8 cellular contexts compared by ENCODE assay signal in the genomic region with DNA sequence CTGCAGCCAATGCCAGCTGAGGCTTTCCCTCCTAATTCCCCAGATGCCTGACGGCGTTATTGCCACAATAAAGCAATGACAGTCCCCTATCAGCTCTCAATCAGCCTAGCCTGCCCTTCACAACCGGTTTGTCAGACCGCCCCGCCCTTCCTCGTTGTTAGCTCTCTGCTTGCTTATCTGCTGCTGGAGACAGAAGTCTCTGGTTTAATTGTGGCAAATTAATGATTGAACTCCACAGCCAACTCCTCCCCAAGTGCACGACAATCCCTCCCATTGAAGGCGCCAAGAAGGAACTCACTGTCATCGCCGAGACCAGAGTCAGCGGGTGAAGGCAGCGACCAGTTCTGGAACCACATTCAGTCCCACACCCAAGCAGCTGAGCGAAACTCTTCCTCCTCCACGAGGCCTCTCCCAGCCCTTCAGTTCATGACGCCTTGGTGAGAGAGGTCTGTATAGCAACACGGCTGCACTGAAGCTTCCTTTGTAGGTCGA.
DNase-seq lines count a peak whose midpoint lies in the region; ATAC-seq, FAIRE-seq and TF ChIP-seq lines count a peak whose summit lies in the region.

No MANE protein-coding gene starts in this region.

- no peaks in the 10 kb centered on the region for H3K9me2 ChIP-seq in OCI-LY7 (ENCODE audit: insufficient read depth, low read length)

- intact Hi-C loops in Panc1 (cut with micrococcal nuclease; ENCODE audit: unreplicated experiment) (no loop called here), OCI-LY7 (cut with micrococcal nuclease; ENCODE audit: unreplicated experiment) (no loop called here)

- WGBS in small intestine, 3 donors = 2 to 11% (median 5%) methylated on average over 17 of the region's 17 CpGs

- CTCF ChIA-PET in HEK293 (lab: Yijun Ruan, JAX) = interaction anchor here (0.5 to 1.7 kb wide), 7 partner anchors 27 to 1852 kb away, joined by 3 to 7 read pairs (median 3); no protein-coding TSS in a partner anchor
- CTCF ChIA-PET in Panc1 (lab: Charles Lee) = interaction anchor here (0.6 kb wide), 1 partner anchor 137 kb away, joined by 3 read pairs; no protein-coding TSS in a partner anchor
- CTCF ChIA-PET in OCI-LY7 (lab: Charles Lee; ENCODE audit: unreplicated experiment) = no interaction called here

- H3K4me1 ChIP-seq in HEK293 (ENCODE audit: control insufficient read depth, insufficient read depth, low read length) (peaks cover 6% of the 10 kb centered on the region; the same call in 1 of the 2 replicates), Panc1 (ENCODE audit: control insufficient read depth, insufficient read depth, low read length) (peaks cover 49% of the 10 kb centered on the region), duodenal mucosa (ENCODE audit: control insufficient read depth in 1 of 2, insufficient read depth in 2 of 2, low read length in 2 of 2) (peaks cover 46 to 49% of the 10 kb centered on the region in 2 donors), small intestine (ENCODE audit: control insufficient read depth in 2 of 2, insufficient read depth in 1 of 2, low read depth in 1 of 2, low read length in 1 of 2) (peaks cover 0 to 5% of the 10 kb centered on the region in 2 donors), OCI-LY7 (ENCODE audit: insufficient read depth, low read length, poor library complexity, severe bottlenecking) (no peaks in the 10 kb centered on the region)

- H3K4me3 ChIP-seq in HEK293 (ENCODE audit: low read depth, low read length) (no peak overlapping the region), Panc1 (ENCODE audit: low read depth in 2 of 2, low read length in 2 of 2) (peak overlapping the region; percentile 2 to 42; a peak in 3 of 4 replicates), duodenal mucosa (ENCODE audit: low read depth in 1 of 2, low read length in 2 of 2) (peak overlapping the region; percentile 13 to 50), small intestine (ENCODE audit: low read depth in 1 of 2, low read length in 2 of 2) (no peak overlapping the region), OCI-LY7 (ENCODE audit: low read depth, low read length, poor library complexity, severe bottlenecking) (no peak overlapping the region)

- BruUV-seq in Panc1 (replicated peaks; lab: Mats Ljungman, UMichigan) = no TSS peak
- BruUV-seq in OCI-LY7 (replicated peaks; lab: Mats Ljungman, UMichigan) = no TSS peak

- H3K27ac ChIP-seq in HEK293 (ENCODE audit: extremely low read depth, low read depth, low read length) = no peak overlapping the region
- H3K27ac ChIP-seq in Panc1 (ENCODE audit: low read length) = peak overlapping the region; percentile 65
- H3K27ac ChIP-seq in duodenal mucosa (ENCODE audit: low read depth, low read length) = peak overlapping the region; percentile 65
- peak overlapping the region; percentile 63 to 88 for H3K27ac ChIP-seq in small intestine (ENCODE audit: low read depth in 1 of 2, low read length in 1 of 2)
- H3K27ac ChIP-seq in OCI-LY7 (ENCODE audit: low read depth, low read length, poor library complexity, severe bottlenecking) = no peak overlapping the region

- FAIRE-seq in small intestine (lab: Jason Lieb, UNC) = no peak

- DNase-seq in DMS153 (lab: John Stamatoyannopoulos, UW) = peak; percentile 77
- no peak for DNase-seq in Panc1 (ENCODE audit: low read depth, low spot score)
- DNase-seq in small intestine = peak; percentile 99
- no peak for DNase-seq in OCI-LY7 (ENCODE audit: low spot score)
- no peak for DNase-seq in activated gamma-delta T cell treated with Interleukin-2 at 50 U/mL for 16 hours

- POLR2A ChIA-PET in HEK293 (lab: Yijun Ruan, JAX) (interaction anchor here (0.9 to 1.3 kb wide), 2 partner anchors 25 to 26 kb away, joined by 3 read pairs; no protein-coding TSS in a partner anchor), Panc1 (lab: Charles Lee) (interaction anchor here (1.4 kb wide), 1 partner anchor 25 kb away, joined by 4 read pairs; no protein-coding TSS in a partner anchor), OCI-LY7 (lab: Charles Lee) (interaction anchor here (0.6 kb wide), 1 partner anchor 723 kb away, joined by 4 read pairs; no protein-coding TSS in a partner anchor)

- in situ Hi-C loops in Panc1 (cut with HindIII; ENCODE audit: low pct_unique_long_range_greater_than_20kb, low sequenced_read_pairs) = no loop called here

- no peaks in the 10 kb centered on the region for H4K20me1 ChIP-seq in OCI-LY7 (ENCODE audit: insufficient read depth, low read length)

- ATAC-seq in Panc1 = peak; percentile 59
- no peak for ATAC-seq in GM18519 (IDR thresholded peaks at IDR 0.05; ENCODE audit: low FRiP score, unreplicated experiment)

- TF ChIP-seq CTCF in HEK293 (tag by site-specific recombination; IDR thresholded peaks at IDR 0.05) (no peak), Panc1 (IDR thresholded peaks at IDR 0.05) (no peak), OCI-LY7 (conservative IDR thresholded peaks at IDR 0.05; ENCODE audit: low read length) (no peak)

- no peaks in the 10 kb centered on the region for H3K27me3 ChIP-seq in Panc1 (ENCODE audit: control insufficient read depth, insufficient read depth, low read length)
- H3K27me3 ChIP-seq in duodenal mucosa (ENCODE audit: control insufficient read depth in 1 of 2, insufficient read depth in 2 of 2, low read length in 2 of 2) = peaks cover 3 to 4% of the 10 kb centered on the region in 2 donors
- H3K27me3 ChIP-seq in small intestine (ENCODE audit: control insufficient read depth in 2 of 2, insufficient read depth in 2 of 2, low read length in 2 of 2) = no peaks in the 10 kb centered on the region

- no peaks in the 10 kb centered on the region for H3K79me2 ChIP-seq in OCI-LY7 (ENCODE audit: insufficient read depth, low read depth, low read length)

- H3K9me3 ChIP-seq in HEK293 (ENCODE audit: control insufficient read depth, insufficient read depth, low read depth, low read length) (no peaks in the 10 kb centered on the region), Panc1 (ENCODE audit: control insufficient read depth, insufficient read depth, low read depth, low read length) (no peaks in the 10 kb centered on the region), duodenal mucosa (ENCODE audit: control insufficient read depth in 1 of 2, low read length in 2 of 2) (no peaks in the 10 kb centered on the region), small intestine (ENCODE audit: control insufficient read depth, low read depth) (no peaks in the 10 kb centered on the region), OCI-LY7 (ENCODE audit: low read length) (no peaks in the 10 kb centered on the region)

- no peak overlapping the region for H2AFZ ChIP-seq in OCI-LY7 (ENCODE audit: low read length)

- H3K4me2 ChIP-seq in OCI-LY7 (ENCODE audit: low read length) = no peak overlapping the region

- peak overlapping the region in 1 of 2 donors; percentile 54 for H3K9ac ChIP-seq in duodenal mucosa (ENCODE audit: low read depth in 1 of 2, low read length in 2 of 2)

- no peaks in the 10 kb centered on the region for H3K36me3 ChIP-seq in HEK293 (ENCODE audit: control insufficient read depth in 2 of 2, insufficient read depth in 1 of 2, low read length in 2 of 2)
- H3K36me3 ChIP-seq in Panc1 (ENCODE audit: control insufficient read depth, insufficient read depth, low read length) = no peaks in the 10 kb centered on the region
- H3K36me3 ChIP-seq in duodenal mucosa (ENCODE audit: control insufficient read depth in 1 of 2, insufficient read depth in 2 of 2, low read length in 2 of 2) = no peaks in the 10 kb centered on the region
- H3K36me3 ChIP-seq in small intestine (ENCODE audit: control insufficient read depth in 2 of 2, insufficient read depth in 2 of 2, low read length in 2 of 2) = no peaks in the 10 kb centered on the region
- no peaks in the 10 kb centered on the region for H3K36me3 ChIP-seq in OCI-LY7 (ENCODE audit: insufficient read depth, low read length)

TF ChIP-seq in HEK293, 187 proteins besides CTCF, POLR2A, EP300 and RAD21:
- TF ChIP-seq ZNF10 (tag by site-specific recombination; IDR thresholded peaks at IDR 0.05) (0 out of 2 replicates have a peak, but pooled peaks have one; percentile 9), ZBTB17 (tag by site-specific recombination; IDR thresholded peaks at IDR 0.05) (peak; percentile 94), ZNF600 (tag by site-specific recombination; IDR thresholded peaks at IDR 0.05) (peak; percentile 72; the same call in 1 of the 2 replicates), TRIM28 (IDR thresholded peaks at IDR 0.05; ENCODE audit: borderline replicate concordance, low read length) (peak; percentile 92), ZNF48 (tag by site-specific recombination; IDR thresholded peaks at IDR 0.05) (no peak), ZNF133 (tag by site-specific recombination; IDR thresholded peaks at IDR 0.05) (no peak), ZBTB20 (tag by site-specific recombination; IDR thresholded peaks at IDR 0.05) (0 out of 2 replicates have a peak, but pooled peaks have one; percentile 15), KLF1 (tag by site-specific recombination; IDR thresholded peaks at IDR 0.05) (peak; percentile 35; the same call in 1 of the 2 replicates)
- TF ChIP-seq, protein P1, sequence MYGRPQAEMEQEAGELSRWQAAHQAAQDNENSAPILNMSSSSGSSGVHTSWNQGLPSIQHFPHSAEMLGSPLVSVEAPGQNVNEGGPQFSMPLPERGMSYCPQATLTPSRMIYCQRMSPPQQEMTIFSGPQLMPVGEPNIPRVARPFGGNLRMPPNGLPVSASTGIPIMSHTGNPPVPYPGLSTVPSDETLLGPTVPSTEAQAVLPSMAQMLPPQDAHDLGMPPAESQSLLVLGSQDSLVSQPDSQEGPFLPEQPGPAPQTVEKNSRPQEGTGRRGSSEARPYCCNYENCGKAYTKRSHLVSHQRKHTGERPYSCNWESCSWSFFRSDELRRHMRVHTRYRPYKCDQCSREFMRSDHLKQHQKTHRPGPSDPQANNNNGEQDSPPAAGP (tag by site-specific recombination; IDR thresholded peaks at IDR 0.05) = 0 out of 2 replicates have a peak, but pooled peaks have one; percentile 19

Comparison
In these comparisons a context has a peak if more than half of its experiments do, and no peak if none do; other contexts are left out.
1. DNase-seq: peak in DMS153 (single experiment) and small intestine (single experiment); none in Panc1 (single experiment), OCI-LY7 (single experiment) and activated gamma-delta T cell treated with Interleukin-2 at 50 U/mL for 16 hours (single experiment).
2. H3K27ac ChIP-seq: peak in Panc1 (single experiment), duodenal mucosa (single experiment) and small intestine (2 of 2); none in HEK293 (single experiment) and OCI-LY7 (single experiment).
3. H3K4me3 ChIP-seq: peak in Panc1 (2 of 2) and duodenal mucosa (2 of 2); none in HEK293 (single experiment), small intestine (0 of 2) and OCI-LY7 (single experiment).